ENCODE assay signal across 6 cellular contexts in the genomic region with DNA sequence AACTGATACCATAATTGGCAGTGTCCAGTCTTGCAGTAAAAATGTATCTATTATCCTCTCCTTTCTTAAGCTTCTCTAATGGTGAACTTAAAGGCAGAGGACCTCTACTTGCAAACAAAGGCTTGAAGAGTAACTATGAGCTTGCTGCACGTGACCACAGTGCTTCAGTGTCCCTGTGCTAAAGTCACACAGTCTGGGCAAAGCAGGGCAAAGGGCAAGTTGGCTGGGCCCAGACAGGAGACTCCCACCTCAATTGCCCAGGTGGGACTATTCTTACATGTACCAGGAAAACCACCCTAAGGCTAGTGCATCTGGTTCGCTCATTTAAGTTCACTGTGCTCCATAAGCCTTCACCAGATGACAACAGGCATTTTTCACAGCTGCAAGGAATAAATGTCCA.
"Had no signal": no experiment of that assay in that cellular context is flagged by ENCODE, and none has a peak within 500 bp of the region (broad histone marks: within the 10 kb centered on the region; RNA-seq: fewer than 3 reads in every experiment).

No MANE protein-coding gene starts in this region.

- H3K4me2 ChIP-seq: KMS-11 had no signal

- H3K9ac ChIP-seq: KMS-11 had no signal

- DNase-seq: IMR-90, KBM-7, KG1 had no signal

- H3K27ac ChIP-seq: HL-60, KMS-11 had no signal

- FAIRE-seq: HTR-8/SVneo had no signal
